ENCODE assay signal across 24 cellular contexts in the genomic region with DNA sequence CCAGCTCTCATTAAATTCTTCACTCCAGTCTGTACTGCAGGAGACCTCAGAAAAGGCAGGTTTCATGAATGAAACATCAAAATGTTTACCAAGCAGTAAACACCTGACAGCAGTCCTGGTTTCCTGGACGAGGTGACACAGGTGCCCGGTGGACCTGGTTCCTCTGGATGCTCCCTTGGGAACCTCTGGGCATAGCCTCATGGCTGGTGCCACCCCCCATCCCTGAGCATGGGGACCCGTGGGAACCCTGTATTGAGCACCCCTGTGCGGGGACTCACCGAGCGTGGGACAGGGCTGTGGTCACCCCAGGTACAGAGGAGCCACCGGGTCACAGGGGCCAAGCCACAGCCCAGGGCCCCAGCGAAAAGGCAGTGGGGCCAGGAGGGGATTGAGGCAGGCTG.
"Had no signal": no experiment of that assay in that cellular context is flagged by ENCODE, and none has a peak within 500 bp of the region (broad histone marks: within the 10 kb centered on the region; RNA-seq: fewer than 3 reads in every experiment).

No MANE protein-coding gene starts in this region.

- H3K36me3 Mint-ChIP-seq: activated CD4-positive, alpha-beta memory T cell treated with anti-CD3 and anti-CD28 coated beads for 36 hours; activated naive CD8-positive, alpha-beta T cell; mesothelial cell of epicardium had no signal

- H3K36me3 ChIP-seq: adrenal gland, ascending aorta, brain microvascular endothelial cell, left lung, pancreas, right lobe of liver, tibial artery, uterus had no signal

- H3K27me3 ChIP-seq: adrenal gland, ascending aorta, brain microvascular endothelial cell, pancreas, right lobe of liver, uterus had no signal

- H3K4me1 ChIP-seq: adrenal gland, ascending aorta, left lung, pancreas, right lobe of liver, tibial artery, uterus had no signal

- H3K9me3 Mint-ChIP-seq: activated T-helper 17 cell treated with anti-CD3 and anti-CD28 coated beads, Interleukin-2, amount 50 U/mL, for 72 hours had no signal

- H3K4me3 Mint-ChIP-seq: activated B cell treated with CpG ODN at 0.5 μM for 24 hours; activated CD4-positive, alpha-beta memory T cell treated with anti-CD3 and anti-CD28 coated beads for 36 hours; activated CD4-positive, alpha-beta T cell treated with anti-CD3 and anti-CD28 coated beads for 36 hours; activated naive CD8-positive, alpha-beta T cell; activated T-cell treated with anti-CD3 and anti-CD28 coated beads, Interleukin-2, amount 50 U/mL, for 24 hours; activated T-helper 17 cell treated with anti-CD3 and anti-CD28 coated beads, Interleukin-2, amount 50 U/mL, for 72 hours; mesothelial cell of epicardium; naive thymus-derived CD8-positive, alpha-beta T cell; stimulated activated naive CD8-positive, alpha-beta T cell treated with anti-CD3 and anti-CD28 coated beads, Interleukin-15, Interleukin-2, amounts not matched to agents 100 ng/mL and 50 ng/mL, for 24 hours; T-helper 17 cell had no signal

- H3K4me1 Mint-ChIP-seq: activated B cell treated with CpG ODN at 0.5 μM for 24 hours; activated CD4-positive, alpha-beta T cell treated with anti-CD3 and anti-CD28 coated beads for 36 hours; activated T-helper 17 cell treated with anti-CD3 and anti-CD28 coated beads, Interleukin-2, amount 50 U/mL, for 72 hours; naive thymus-derived CD8-positive, alpha-beta T cell; T-helper 17 cell had no signal

- H3K4me3 ChIP-seq: adrenal gland, ascending aorta, left lung, pancreas, right lobe of liver, skin epidermis, tibial artery, uterus had no signal

- ATAC-seq: activated CD4-positive, alpha-beta T cell treated with anti-CD3 and anti-CD28 coated beads for 36 hours; activated T-helper 17 cell treated with anti-CD3 and anti-CD28 coated beads, Interleukin-2, amount 50 U/mL, for 72 hours; esophagus mucosa; left lung; naive thymus-derived CD8-positive, alpha-beta T cell; pancreas; right lobe of liver; T-helper 17 cell had no signal

- H3K27ac Mint-ChIP-seq: activated B cell treated with CpG ODN at 0.5 μM for 24 hours; activated CD4-positive, alpha-beta memory T cell treated with anti-CD3 and anti-CD28 coated beads for 36 hours; activated CD4-positive, alpha-beta T cell treated with anti-CD3 and anti-CD28 coated beads for 36 hours; activated naive CD8-positive, alpha-beta T cell; activated T-cell treated with anti-CD3 and anti-CD28 coated beads, Interleukin-2, amount 50 U/mL, for 24 hours; activated T-helper 17 cell treated with anti-CD3 and anti-CD28 coated beads, Interleukin-2, amount 50 U/mL, for 72 hours; mesothelial cell of epicardium; naive thymus-derived CD8-positive, alpha-beta T cell; stimulated activated naive CD8-positive, alpha-beta T cell treated with anti-CD3 and anti-CD28 coated beads, Interleukin-15, Interleukin-2, amounts not matched to agents 100 ng/mL and 50 ng/mL, for 24 hours; T-helper 17 cell had no signal

- H3K27ac ChIP-seq: adrenal gland, ascending aorta, brain microvascular endothelial cell, left lung, pancreas, right lobe of liver, skin epidermis, tibial artery, uterus had no signal

- DNase-seq: activated B cell treated with CpG ODN at 0.5 μM for 24 hours; activated CD4-positive, alpha-beta memory T cell treated with anti-CD3 and anti-CD28 coated beads for 36 hours; activated CD4-positive, alpha-beta T cell treated with anti-CD3 and anti-CD28 coated beads for 36 hours; activated T-cell treated with anti-CD3 and anti-CD28 coated beads, Interleukin-2, amount 50 U/mL, for 24 hours; adrenal gland; brain microvascular endothelial cell; dermis blood vessel endothelial cell; effector memory CD4-positive, alpha-beta T cell; foreskin melanocyte; left lung; naive thymus-derived CD8-positive, alpha-beta T cell; pancreas; right lobe of liver; stimulated activated CD4-positive, alpha-beta T cell treated with anti-CD3 and anti-CD28 coated beads, Interleukin-1b, Interleukin-23, amount 100 ng/mL, for 48 hours; T-helper 17 cell; tibial artery; uterus had no signal

- H3K9me3 ChIP-seq: adrenal gland, pancreas, right lobe of liver, uterus had no signal
